1 cellular context compared by ENCODE assay signal in the genomic region with DNA sequence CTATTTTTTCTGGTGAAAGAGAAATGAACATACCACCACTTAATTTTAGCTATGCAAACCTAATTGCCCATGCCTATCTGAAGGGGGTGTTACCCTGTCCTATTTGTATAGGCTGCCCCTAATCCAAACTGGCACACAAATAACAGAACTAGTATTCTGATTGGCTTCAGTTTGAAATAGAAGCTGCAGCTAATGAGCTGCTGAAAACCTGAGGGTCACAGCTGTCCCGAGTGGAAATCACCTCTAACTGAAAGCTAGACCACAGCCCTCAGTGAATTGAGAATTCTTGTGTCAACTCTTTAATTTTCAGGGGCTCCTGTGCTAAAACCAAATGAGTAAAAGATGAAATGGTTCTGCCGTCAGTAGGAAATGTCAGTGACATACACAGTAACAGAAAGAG.
TF ChIP-seq lines count a peak whose summit lies in the region.

No MANE protein-coding gene starts in this region.

TF ChIP-seq in GM23338, 12 proteins besides CTCF, POLR2A, EP300 and RAD21 (continued from another document):
- TF ChIP-seq EZH2 (IDR thresholded peaks at IDR 0.05; ENCODE audit: low read depth, unreplicated experiment) = no peak
- TF ChIP-seq, protein P1, sequence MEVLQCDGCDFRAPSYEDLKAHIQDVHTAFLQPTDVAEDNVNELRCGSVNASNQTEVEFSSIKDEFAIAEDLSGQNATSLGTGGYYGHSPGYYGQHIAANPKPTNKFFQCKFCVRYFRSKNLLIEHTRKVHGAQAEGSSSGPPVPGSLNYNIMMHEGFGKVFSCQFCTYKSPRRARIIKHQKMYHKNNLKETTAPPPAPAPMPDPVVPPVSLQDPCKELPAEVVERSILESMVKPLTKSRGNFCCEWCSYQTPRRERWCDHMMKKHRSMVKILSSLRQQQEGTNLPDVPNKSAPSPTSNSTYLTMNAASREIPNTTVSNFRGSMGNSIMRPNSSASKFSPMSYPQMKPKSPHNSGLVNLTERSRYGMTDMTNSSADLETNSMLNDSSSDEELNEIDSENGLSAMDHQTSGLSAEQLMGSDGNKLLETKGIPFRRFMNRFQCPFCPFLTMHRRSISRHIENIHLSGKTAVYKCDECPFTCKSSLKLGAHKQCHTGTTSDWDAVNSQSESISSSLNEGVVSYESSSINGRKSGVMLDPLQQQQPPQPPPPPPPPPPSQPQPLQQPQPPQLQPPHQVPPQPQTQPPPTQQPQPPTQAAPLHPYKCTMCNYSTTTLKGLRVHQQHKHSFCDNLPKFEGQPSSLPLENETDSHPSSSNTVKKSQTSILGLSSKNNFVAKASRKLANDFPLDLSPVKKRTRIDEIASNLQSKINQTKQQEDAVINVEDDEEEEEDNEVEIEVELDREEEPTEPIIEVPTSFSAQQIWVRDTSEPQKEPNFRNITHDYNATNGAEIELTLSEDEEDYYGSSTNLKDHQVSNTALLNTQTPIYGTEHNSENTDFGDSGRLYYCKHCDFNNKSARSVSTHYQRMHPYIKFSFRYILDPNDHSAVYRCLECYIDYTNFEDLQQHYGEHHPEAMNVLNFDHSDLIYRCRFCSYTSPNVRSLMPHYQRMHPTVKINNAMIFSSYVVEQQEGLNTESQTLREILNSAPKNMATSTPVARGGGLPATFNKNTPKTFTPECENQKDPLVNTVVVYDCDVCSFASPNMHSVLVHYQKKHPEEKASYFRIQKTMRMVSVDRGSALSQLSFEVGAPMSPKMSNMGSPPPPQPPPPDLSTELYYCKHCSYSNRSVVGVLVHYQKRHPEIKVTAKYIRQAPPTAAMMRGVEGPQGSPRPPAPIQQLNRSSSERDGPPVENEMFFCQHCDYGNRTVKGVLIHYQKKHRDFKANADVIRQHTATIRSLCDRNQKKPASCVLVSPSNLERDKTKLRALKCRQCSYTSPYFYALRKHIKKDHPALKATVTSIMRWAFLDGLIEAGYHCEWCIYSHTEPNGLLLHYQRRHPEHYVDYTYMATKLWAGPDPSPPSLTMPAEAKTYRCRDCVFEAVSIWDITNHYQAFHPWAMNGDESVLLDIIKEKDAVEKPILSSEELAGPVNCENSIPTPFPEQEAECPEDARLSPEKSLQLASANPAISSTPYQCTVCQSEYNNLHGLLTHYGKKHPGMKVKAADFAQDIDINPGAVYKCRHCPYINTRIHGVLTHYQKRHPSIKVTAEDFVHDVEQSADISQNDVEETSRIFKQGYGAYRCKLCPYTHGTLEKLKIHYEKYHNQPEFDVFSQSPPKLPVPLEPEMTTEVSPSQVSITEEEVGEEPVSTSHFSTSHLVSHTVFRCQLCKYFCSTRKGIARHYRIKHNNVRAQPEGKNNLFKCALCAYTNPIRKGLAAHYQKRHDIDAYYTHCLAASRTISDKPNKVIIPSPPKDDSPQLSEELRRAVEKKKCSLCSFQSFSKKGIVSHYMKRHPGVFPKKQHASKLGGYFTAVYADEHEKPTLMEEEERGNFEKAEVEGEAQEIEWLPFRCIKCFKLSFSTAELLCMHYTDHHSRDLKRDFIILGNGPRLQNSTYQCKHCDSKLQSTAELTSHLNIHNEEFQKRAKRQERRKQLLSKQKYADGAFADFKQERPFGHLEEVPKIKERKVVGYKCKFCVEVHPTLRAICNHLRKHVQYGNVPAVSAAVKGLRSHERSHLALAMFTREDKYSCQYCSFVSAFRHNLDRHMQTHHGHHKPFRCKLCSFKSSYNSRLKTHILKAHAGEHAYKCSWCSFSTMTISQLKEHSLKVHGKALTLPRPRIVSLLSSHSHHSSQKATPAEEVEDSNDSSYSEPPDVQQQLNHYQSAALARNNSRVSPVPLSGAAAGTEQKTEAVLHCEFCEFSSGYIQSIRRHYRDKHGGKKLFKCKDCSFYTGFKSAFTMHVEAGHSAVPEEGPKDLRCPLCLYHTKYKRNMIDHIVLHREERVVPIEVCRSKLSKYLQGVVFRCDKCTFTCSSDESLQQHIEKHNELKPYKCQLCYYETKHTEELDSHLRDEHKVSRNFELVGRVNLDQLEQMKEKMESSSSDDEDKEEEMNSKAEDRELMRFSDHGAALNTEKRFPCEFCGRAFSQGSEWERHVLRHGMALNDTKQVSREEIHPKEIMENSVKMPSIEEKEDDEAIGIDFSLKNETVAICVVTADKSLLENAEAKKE (CRISPR knock-in tag; IDR thresholded peaks at IDR 0.05) = no peak
- no peak for TF ChIP-seq POLR2AphosphoS5 (IDR thresholded peaks at IDR 0.05; ENCODE audit: low read depth)
- no peak for TF ChIP-seq ZNF114 (CRISPR knock-in tag; IDR thresholded peaks at IDR 0.05)
- TF ChIP-seq NANOG (IDR thresholded peaks at IDR 0.05; ENCODE audit: borderline replicate concordance) = no peak
TF ChIP-seq in GM23338: peak in this region for 0.
